9 cellular contexts compared by ENCODE assay signal in genomic region chr20:33914871-33915270, GRCh38.
DNase-seq lines count a peak whose midpoint lies in the region; ATAC-seq and TF ChIP-seq lines count a peak whose summit lies in the region.
"Had no signal": no experiment of that assay in that cellular context is flagged by ENCODE, and none has a peak within 500 bp of the region (broad histone marks: within the 10 kb centered on the region; RNA-seq: fewer than 3 reads in every experiment).

No MANE protein-coding gene starts in this region.

- H3K79me2 ChIP-seq in Loucy (ENCODE audit: insufficient read depth, low read length) = no peaks in the 10 kb centered on the region
- no peaks in the 10 kb centered on the region for H3K79me2 ChIP-seq in neural progenitor cell (ENCODE audit: low read depth)

- H3K4me1 ChIP-seq in Loucy (ENCODE audit: insufficient read depth, low read length, poor library complexity, severe bottlenecking) (no peaks in the 10 kb centered on the region), A673 (ENCODE audit: insufficient read depth, low read length, poor library complexity, severe bottlenecking) (no peaks in the 10 kb centered on the region), neural progenitor cell (peaks cover 19% of the 10 kb centered on the region)
- H3K4me1 ChIP-seq: suprapubic skin had no signal

- no peak overlapping the region for H3K9ac ChIP-seq in Loucy (ENCODE audit: low read depth, low read length, poor library complexity, severe bottlenecking)
- no peak overlapping the region for H3K9ac ChIP-seq in neural progenitor cell

- no peaks in the 10 kb centered on the region for H3F3A ChIP-seq in Loucy (ENCODE audit: low read depth)
- H3F3A ChIP-seq in neural progenitor cell (ENCODE audit: low read depth) = peaks cover 6% of the 10 kb centered on the region

- DNase-seq in AG08396 (ENCODE audit: low spot score) = peak; percentile 28
- DNase-seq in activated CD4-positive, alpha-beta T cell treated with anti-CD3 and anti-CD28 coated beads, Interleukin-2, amount 50 U/mL, for 1 hour = peak; percentile 33
- peak; percentile 45 for DNase-seq in fibroblast of the aortic adventitia (ENCODE audit: low read depth)
- DNase-seq in omental fat pad (ENCODE audit: low spot score) = no peak
- no peak for DNase-seq in KBM-7
- DNase-seq in A673 (ENCODE audit: low spot score) = no peak
- DNase-seq in neural progenitor cell (ENCODE audit: low spot score) = no peak

- no peaks in the 10 kb centered on the region for H4K20me1 ChIP-seq in Loucy (ENCODE audit: insufficient read depth, low read length, poor library complexity, severe bottlenecking)
- H4K20me1 ChIP-seq in neural progenitor cell (ENCODE audit: low read depth) = no peaks in the 10 kb centered on the region

- no peaks in the 10 kb centered on the region for H3K36me3 ChIP-seq in Loucy (ENCODE audit: insufficient read depth, low read length)
- H3K36me3 ChIP-seq in A673 (ENCODE audit: insufficient read depth, low read length, poor library complexity, severe bottlenecking) = no peaks in the 10 kb centered on the region
- H3K36me3 ChIP-seq in neural progenitor cell = no peaks in the 10 kb centered on the region
- H3K36me3 ChIP-seq: suprapubic skin had no signal

- CTCF ChIA-PET in A673 (lab: Charles Lee) = interaction anchor here (0.7 kb wide), 1 partner anchor 75 kb away, joined by 5 read pairs; no protein-coding TSS in a partner anchor

- H3K9me3 ChIP-seq in Loucy (ENCODE audit: insufficient read depth, low read depth, low read length) = no peaks in the 10 kb centered on the region
- no peaks in the 10 kb centered on the region for H3K9me3 ChIP-seq in A673 (ENCODE audit: low read depth, low read length, poor library complexity, severe bottlenecking)
- H3K9me3 ChIP-seq in neural progenitor cell (ENCODE audit: low read depth) = no peaks in the 10 kb centered on the region
- H3K9me3 ChIP-seq: suprapubic skin had no signal

- H3K4me2 ChIP-seq in Loucy (ENCODE audit: low read depth, low read length, poor library complexity, severe bottlenecking) = no peak overlapping the region
- H3K4me2 ChIP-seq in neural progenitor cell = no peak overlapping the region

- H3K4me3 ChIP-seq in Loucy (ENCODE audit: low read length, poor library complexity, severe bottlenecking) = no peak overlapping the region
- H3K4me3 ChIP-seq in fibroblast of the aortic adventitia (ENCODE audit: low read depth, low read length) = no peak overlapping the region
- no peak overlapping the region for H3K4me3 ChIP-seq in A673 (ENCODE audit: low read depth, low read length, poor library complexity, severe bottlenecking)
- H3K4me3 ChIP-seq in neural progenitor cell = no peak overlapping the region
- H3K4me3 ChIP-seq: suprapubic skin had no signal

- H3K9me2 ChIP-seq in Loucy (replicated peaks; ENCODE audit: low read depth, low read length) = no peaks in the 10 kb centered on the region

- peaks cover 8% of the 10 kb centered on the region for H3K27me3 Mint-ChIP-seq in neural progenitor cell (ENCODE audit: insufficient read depth, low read depth)

- no peaks in the 10 kb centered on the region for H3K36me3 Mint-ChIP-seq in neural progenitor cell

- in situ Hi-C loops in KBM-7 (cut with MboI; ENCODE audit: low pct_unique_long_range_greater_than_20kb, low sequenced_read_pairs) = no loop called here

- H3K4me1 Mint-ChIP-seq in neural progenitor cell = peaks cover 45% of the 10 kb centered on the region

- ATAC-seq in omental fat pad (ENCODE audit: low FRiP score) = no peak

- H3K27ac ChIP-seq in A673 (ENCODE audit: low read depth, low read length, poor library complexity, severe bottlenecking) (no peak overlapping the region), neural progenitor cell (no peak overlapping the region)
- H3K27ac ChIP-seq: suprapubic skin had no signal

- intact Hi-C loops in A673 (cut with micrococcal nuclease; ENCODE audit: unreplicated experiment) = no loop called here

- TF ChIP-seq CTCF in Loucy (conservative IDR thresholded peaks at IDR 0.05; ENCODE audit: low read length) (peak; percentile 35), fibroblast of the aortic adventitia (IDR thresholded peaks at IDR 0.05; ENCODE audit: insufficient read depth, low read length) (no peak), omental fat pad (IDR thresholded peaks at IDR 0.05) (no peak), A673 (conservative IDR thresholded peaks at IDR 0.05; ENCODE audit: low read depth, low read length) (no peak), neural progenitor cell (IDR thresholded peaks at IDR 0.05) (no peak)

- H3K27ac Mint-ChIP-seq in neural progenitor cell = no peak overlapping the region

- no peak overlapping the region for H3K4me3 Mint-ChIP-seq in neural progenitor cell

- H3K27me3 ChIP-seq in Loucy (ENCODE audit: insufficient read depth, low read length, poor library complexity, severe bottlenecking) (no peaks in the 10 kb centered on the region), A673 (replicated peaks; ENCODE audit: insufficient read depth, low read depth, low read length, poor library complexity) (no peaks in the 10 kb centered on the region), neural progenitor cell (no peaks in the 10 kb centered on the region)
- H3K27me3 ChIP-seq: suprapubic skin had no signal

- POLR2A ChIA-PET in A673 (lab: Charles Lee; ENCODE audit: low non-redundant PET) = no interaction called here

- BruUV-seq in A673 (replicated peaks; lab: Mats Ljungman, UMichigan) = no TSS peak

- H2AFZ ChIP-seq in Loucy (ENCODE audit: low read length) (no peak overlapping the region), neural progenitor cell (replicated peaks) (no peak overlapping the region)

- no peaks in the 10 kb centered on the region for H3K9me3 Mint-ChIP-seq in neural progenitor cell

Comparison
In these comparisons a context has a peak if more than half of its experiments do, and no peak if none do; other contexts are left out.
1. DNase-seq: peak in AG08396 (single experiment), activated CD4-positive, alpha-beta T cell treated with anti-CD3 and anti-CD28 coated beads, Interleukin-2, amount 50 U/mL, for 1 hour (single experiment) and fibroblast of the aortic adventitia (single experiment); none in omental fat pad (single experiment), KBM-7 (single experiment), A673 (single experiment) and neural progenitor cell (single experiment).